Comparison of ENCODE assay signal across 30 cellular contexts in the genomic region with DNA sequence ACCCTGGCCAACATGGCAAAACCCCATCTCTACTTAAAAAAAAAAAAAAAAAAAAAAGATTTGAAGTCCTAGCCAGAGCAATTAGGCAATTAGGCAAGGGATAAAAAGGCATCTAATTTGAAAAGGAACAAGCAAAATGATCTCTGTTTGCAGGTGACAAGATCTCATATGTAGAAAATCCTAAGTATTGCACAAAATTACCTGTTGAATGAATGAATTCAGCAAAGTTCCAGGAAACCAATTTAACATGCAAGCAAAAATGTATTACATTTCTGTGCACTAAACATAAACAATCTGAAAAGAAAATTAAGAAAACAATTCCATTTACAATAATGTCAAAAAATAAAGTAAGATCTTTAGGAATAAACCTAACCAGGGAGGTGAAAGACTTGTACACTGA. TPM values are rescaled to one million over a fixed set of nuclear protein-coding genes. Genes with fewer than 3 reads are reported as not detected.
"Had no signal": no experiment of that assay in that cellular context is flagged by ENCODE, and none has a peak within 500 bp of the region (broad histone marks: within the 10 kb centered on the region; RNA-seq: fewer than 3 reads in every experiment).

No MANE protein-coding gene starts in this region.

- H3K27ac Mint-ChIP-seq: neural progenitor cell; stimulated activated memory B cell treated with anti-CD40 and anti-IgM and Interleukin-4, amounts not matched to agents 10 μg/mL and 1 μg/mL and 100 μg/mL, for 72 hours; stimulated activated naive CD8-positive, alpha-beta T cell treated with anti-CD3 and anti-CD28 coated beads, Interleukin-15, Interleukin-2, amounts not matched to agents 100 ng/mL and 50 ng/mL, for 24 hours had no signal

- ATAC-seq: heart right ventricle; left ventricle myocardium superior; lower lobe of right lung; naive thymus-derived CD8-positive, alpha-beta T cell; stimulated activated memory B cell treated with anti-CD40 and anti-IgM and Interleukin-4, amounts not matched to agents 10 μg/mL and 1 μg/mL and 100 μg/mL, for 72 hours had no signal

- H3K27ac ChIP-seq: coronary artery, esophagus squamous epithelium, heart right ventricle, lower lobe of right lung, neural progenitor cell, prostate gland, right atrium auricular region, sigmoid colon, suprapubic skin, transverse colon had no signal

- H3K9me3 Mint-ChIP-seq: naive thymus-derived CD8-positive, alpha-beta T cell; neural progenitor cell; stimulated activated memory B cell treated with anti-CD40 and anti-IgM and Interleukin-4, amounts not matched to agents 10 μg/mL and 1 μg/mL and 100 μg/mL, for 72 hours; stimulated activated naive CD8-positive, alpha-beta T cell treated with anti-CD3 and anti-CD28 coated beads, Interleukin-15, Interleukin-2, amounts not matched to agents 100 ng/mL and 50 ng/mL, for 24 hours had no signal

- H3K4me1 ChIP-seq: neural progenitor cell, prostate gland, right atrium auricular region, sigmoid colon, suprapubic skin had no signal

- H3K27me3 ChIP-seq: esophagus squamous epithelium, heart right ventricle, neural progenitor cell, right atrium auricular region, sigmoid colon, suprapubic skin, transverse colon had no signal

- H3K36me3 ChIP-seq: neural progenitor cell had no signal

- H3K4me1 Mint-ChIP-seq: neural progenitor cell had no signal

- DNase-seq: dermis blood vessel endothelial cell; effector memory CD4-positive, alpha-beta T cell; erythroblast; esophagus squamous epithelium; foreskin melanocyte; glutamatergic neuron; heart right ventricle; hippocampal formation; islet precursor cell; kidney glomerular epithelial cell; left ventricle myocardium superior; naive thymus-derived CD8-positive, alpha-beta T cell; nucleus accumbens; sigmoid colon; stimulated activated CD4-positive, alpha-beta T cell treated with anti-CD3 and anti-CD28 coated beads, Interleukin-2, amount 100 ng/mL, for 24 hours; stimulated activated CD4-positive, alpha-beta T cell treated with anti-CD3 and anti-CD28 coated beads, Interleukin-4, amount 100 ng/mL, for 24 hours; transverse colon had no signal

- H3K9me3 ChIP-seq: esophagus squamous epithelium, heart right ventricle, lower lobe of right lung, prostate gland, right atrium auricular region, sigmoid colon, suprapubic skin, transverse colon had no signal

- H3K27me3 Mint-ChIP-seq: naive thymus-derived CD8-positive, alpha-beta T cell; stimulated activated memory B cell treated with anti-CD40 and anti-IgM and Interleukin-4, amounts not matched to agents 10 μg/mL and 1 μg/mL and 100 μg/mL, for 72 hours; stimulated activated naive CD8-positive, alpha-beta T cell treated with anti-CD3 and anti-CD28 coated beads, Interleukin-15, Interleukin-2, amounts not matched to agents 100 ng/mL and 50 ng/mL, for 24 hours had no signal

- H3K4me3 ChIP-seq: coronary artery, esophagus squamous epithelium, heart right ventricle, lower lobe of right lung, neural progenitor cell, prostate gland, right atrium auricular region, sigmoid colon, suprapubic skin, transverse colon had no signal

- H3K4me3 Mint-ChIP-seq: naive thymus-derived CD8-positive, alpha-beta T cell; neural progenitor cell; stimulated activated memory B cell treated with anti-CD40 and anti-IgM and Interleukin-4, amounts not matched to agents 10 μg/mL and 1 μg/mL and 100 μg/mL, for 72 hours; stimulated activated naive CD8-positive, alpha-beta T cell treated with anti-CD3 and anti-CD28 coated beads, Interleukin-15, Interleukin-2, amounts not matched to agents 100 ng/mL and 50 ng/mL, for 24 hours had no signal

RNA-seq across cellular contexts. Expression of gene SPDYE3, which starts 55.6 kb away (rescaled TPM):
- total RNA-seq: dermis blood vessel endothelial cell; esophagus squamous epithelium; heart right ventricle; left ventricle myocardium superior; lower lobe of right lung; mesenteric fat pad; myocyte; naive thymus-derived CD8-positive, alpha-beta T cell; osteocyte; right atrium auricular region; sigmoid colon; skeletal muscle tissue; suprapubic skin; transverse colon; urinary bladder had no signal
